8 cellular contexts compared by ENCODE assay signal in the genomic region with DNA sequence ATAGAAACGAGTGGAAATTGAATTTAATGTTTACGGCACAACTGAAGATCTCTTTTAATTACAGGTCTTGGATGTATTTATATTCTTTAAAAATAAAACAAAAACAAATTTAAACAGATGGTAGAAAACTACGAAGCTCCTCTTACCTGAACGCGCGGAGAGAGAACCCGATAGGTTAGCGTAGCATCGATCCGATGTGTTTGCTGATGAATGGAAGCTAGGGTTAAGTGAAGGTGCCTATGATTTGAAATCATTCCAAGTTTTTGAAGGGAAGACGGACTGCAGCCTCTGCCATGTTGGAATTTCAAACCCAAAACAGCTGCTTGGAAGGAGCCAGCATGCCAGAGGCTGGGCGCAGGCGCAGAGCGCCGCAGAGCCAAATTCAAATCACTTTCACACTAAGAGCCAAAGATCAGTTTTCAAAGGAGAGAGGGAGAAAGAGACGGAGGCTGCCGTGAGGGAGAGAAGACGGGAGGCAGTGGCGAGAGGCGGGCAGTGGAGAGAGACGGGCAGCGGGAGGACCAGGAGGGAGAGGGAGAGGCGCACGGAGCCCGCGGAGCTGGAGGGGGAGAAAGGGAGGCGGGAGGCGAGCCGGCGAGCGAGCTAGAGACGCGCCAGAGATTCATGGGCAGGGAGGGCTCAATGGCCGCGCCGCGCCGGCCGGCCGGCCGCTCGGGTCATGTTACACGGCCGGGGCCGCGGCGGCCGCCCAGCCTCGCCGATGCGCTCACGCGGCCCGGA. TPM values are rescaled to one million over a fixed set of nuclear protein-coding genes. Genes with fewer than 3 reads are reported as not detected.
DNase-seq lines count a peak whose midpoint lies in the region; ATAC-seq and TF ChIP-seq lines count a peak whose summit lies in the region.

A gene with protein sequence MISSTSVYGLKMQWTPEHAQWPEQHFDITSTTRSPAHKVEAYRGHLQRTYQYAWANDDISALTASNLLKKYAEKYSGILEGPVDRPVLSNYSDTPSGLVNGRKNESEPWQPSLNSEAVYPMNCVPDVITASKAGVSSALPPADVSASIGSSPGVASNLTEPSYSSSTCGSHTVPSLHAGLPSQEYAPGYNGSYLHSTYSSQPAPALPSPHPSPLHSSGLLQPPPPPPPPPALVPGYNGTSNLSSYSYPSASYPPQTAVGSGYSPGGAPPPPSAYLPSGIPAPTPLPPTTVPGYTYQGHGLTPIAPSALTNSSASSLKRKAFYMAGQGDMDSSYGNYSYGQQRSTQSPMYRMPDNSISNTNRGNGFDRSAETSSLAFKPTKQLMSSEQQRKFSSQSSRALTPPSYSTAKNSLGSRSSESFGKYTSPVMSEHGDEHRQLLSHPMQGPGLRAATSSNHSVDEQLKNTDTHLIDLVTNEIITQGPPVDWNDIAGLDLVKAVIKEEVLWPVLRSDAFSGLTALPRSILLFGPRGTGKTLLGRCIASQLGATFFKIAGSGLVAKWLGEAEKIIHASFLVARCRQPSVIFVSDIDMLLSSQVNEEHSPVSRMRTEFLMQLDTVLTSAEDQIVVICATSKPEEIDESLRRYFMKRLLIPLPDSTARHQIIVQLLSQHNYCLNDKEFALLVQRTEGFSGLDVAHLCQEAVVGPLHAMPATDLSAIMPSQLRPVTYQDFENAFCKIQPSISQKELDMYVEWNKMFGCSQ (minus strand): TSS at position 317 of the 741 bp plus-strand sequence. CDS start 1,081 bp downstream, outside the sequence.

- intact Hi-C loops in heart left ventricle (cut with DNase I) (loop anchor here in 8 of 10 donors (1.0 to 10.0 kb wide), 16 partner anchors 71 to 389 kb away; no protein-coding TSS in a partner anchor), ovary (cut with DNase I) (loop anchor here in 1 of 4 donors (10.0 kb wide), 1 partner anchor 391 kb away; no protein-coding TSS in a partner anchor)

- H3K9me3 Mint-ChIP-seq in effector memory CD8-positive, alpha-beta T cell, result peaks cover 5 to 14% of the 10 kb centered on the region in 2 donors

- no peaks in the 10 kb centered on the region for H3K36me3 Mint-ChIP-seq in effector memory CD8-positive, alpha-beta T cell (ENCODE audit: insufficient read depth)

- no peaks in the 10 kb centered on the region for H3K9me3 ChIP-seq in heart left ventricle
- no peaks in the 10 kb centered on the region for H3K9me3 ChIP-seq in ovary

- H3K4me3 ChIP-seq in heart left ventricle, result peak within 1 kb of the TSS; percentile 12 to 80 (median 62)
- H3K4me3 ChIP-seq in ovary, result peak within 1 kb of the TSS; percentile 62

- H3K27ac ChIP-seq in heart left ventricle (peak within 1 kb of the TSS; percentile 87 to 96 (median 92)), ovary (peak within 1 kb of the TSS; percentile 88 to 98)

- TF ChIP-seq CTCF in heart left ventricle (IDR thresholded peaks at IDR 0.05) (no peak), ovary (IDR thresholded peaks at IDR 0.05) (no peak)

- WGBS in heart left ventricle, 4 donors, result 1 to 2% (median 1%) methylated on average over 52 to 54 of the region's 54 CpGs
- WGBS in ovary, 3 donors, result 1% methylated on average over 53 to 54 of the region's 54 CpGs

- DNase-seq in DMS53 treated with DMSO at 0.1 percent for 48 hours (lab: John Stamatoyannopoulos, UW; ENCODE audit: unreplicated experiment) (peak; percentile 74), NCI-H1694 treated with DMSO at 0.1 percent for 48 hours (lab: John Stamatoyannopoulos, UW) (peak; percentile 60), amniotic stem cell (lab: John Stamatoyannopoulos, UW) (peak; percentile 79), heart left ventricle (peak; percentile 67 to 85 (median 84)), ovary (peak; percentile 83 to 92 (median 85))
- DNase-seq in effector memory CD8-positive, alpha-beta T cell, result no peak

- H3K27me3 ChIP-seq in heart left ventricle (peaks cover 0 to 27% (median 0%) of the 10 kb centered on the region in 9 donors), ovary (no peaks in the 10 kb centered on the region)

- H3K27me3 Mint-ChIP-seq in effector memory CD8-positive, alpha-beta T cell, result peaks cover 6 to 10% of the 10 kb centered on the region in 2 donors

- no peak for TF ChIP-seq EP300 in ovary (IDR thresholded peaks at IDR 0.05)

- H3K4me1 ChIP-seq in heart left ventricle (peaks cover 0 to 7% (median 0%) of the 10 kb centered on the region in 12 donors), ovary (ENCODE audit: insufficient read depth) (no peaks in the 10 kb centered on the region)

- H3K4me3 Mint-ChIP-seq in effector memory CD8-positive, alpha-beta T cell, result no peak within 1 kb of the TSS

- TF ChIP-seq POLR2A in heart left ventricle (IDR thresholded peaks at IDR 0.05), result peak in 1 of 2 donors; percentile 55
- peak; percentile 70 for TF ChIP-seq POLR2A in ovary (IDR thresholded peaks at IDR 0.05)

- no peaks in the 10 kb centered on the region for H3K36me3 ChIP-seq in heart left ventricle
- H3K36me3 ChIP-seq in ovary, result no peaks in the 10 kb centered on the region

- H3K4me1 Mint-ChIP-seq in effector memory CD8-positive, alpha-beta T cell (ENCODE audit: low read depth in 2 of 2), result no peaks in the 10 kb centered on the region

- H3K27ac Mint-ChIP-seq in effector memory CD8-positive, alpha-beta T cell, result no peak within 1 kb of the TSS

- ATAC-seq in heart left ventricle, result peak; percentile 80 to 92 (median 85)
- ATAC-seq in GM18873 (IDR thresholded peaks at IDR 0.05; ENCODE audit: low FRiP score, unreplicated experiment), result no peak
- no peak for ATAC-seq in effector memory CD8-positive, alpha-beta T cell (replicated peaks)
- no peak for ATAC-seq in GM21723 (IDR thresholded peaks at IDR 0.05; ENCODE audit: unreplicated experiment)

RNA-seq across cellular contexts. Expression of the gene that starts here (rescaled TPM):
- 10 to 100 TPM in 7 of 9 donors, 1 to 10 TPM in 2; 7.1 to 16.5 (median 12.4) TPM for total RNA-seq in heart left ventricle
- 1 to 10 TPM; 3.0 to 6.2 TPM for polyA plus RNA-seq in heart left ventricle
- total RNA-seq in ovary, result 10 to 100 TPM in 4 of 7 donors, 1 to 10 TPM in 3; 3.9 to 15.5 (median 10.2) TPM
- polyA plus RNA-seq in ovary, result 1 to 10 TPM; 2.4 to 5.9 TPM

Comparison
In these comparisons a context has a peak if more than half of its experiments do, and no peak if none do; other contexts are left out.
1. DNase-seq: peak in DMS53 treated with DMSO at 0.1 percent for 48 hours (single experiment), NCI-H1694 treated with DMSO at 0.1 percent for 48 hours (single experiment), amniotic stem cell (single experiment), heart left ventricle (5 of 5) and ovary (5 of 5); none in effector memory CD8-positive, alpha-beta T cell (0 of 3).
2. ATAC-seq: peak in heart left ventricle (4 of 4); none in GM18873 (single experiment), effector memory CD8-positive, alpha-beta T cell (single experiment) and GM21723 (single experiment).